8 cellular contexts compared by ENCODE assay signal in genomic region chr19:572891-573825, GRCh38. TPM values are rescaled to one million over a fixed set of nuclear protein-coding genes. Genes with fewer than 3 reads are reported as not detected.
DNase-seq lines count a peak whose midpoint lies in the region; ATAC-seq and TF ChIP-seq lines count a peak whose summit lies in the region.

No MANE protein-coding gene starts in this region.

- H3K4me3 ChIP-seq in body of pancreas: peak overlapping the region; percentile 67 to 96

- ATAC-seq in GM21717 (IDR thresholded peaks at IDR 0.05; ENCODE audit: unreplicated experiment) (peak; percentile 5), body of pancreas (no peak)
- ATAC-seq in stimulated activated effector memory CD8-positive, alpha-beta T cell treated with anti-CD3 and anti-CD28 coated beads, Interleukin-12 subunit alpha, Interleukin-12 subunit beta, amount 100 ng/mL, for 72 hours: no peak

- H3K9me3 ChIP-seq in body of pancreas: no peaks in the 10 kb centered on the region

- TF ChIP-seq CTCF in body of pancreas (IDR thresholded peaks at IDR 0.05): no peak

- peak overlapping the region; percentile 98 for H3K4me3 Mint-ChIP-seq in stimulated activated effector memory CD8-positive, alpha-beta T cell treated with anti-CD3 and anti-CD28 coated beads, Interleukin-12 subunit alpha, Interleukin-12 subunit beta, amount 100 ng/mL, for 72 hours

- no peaks in the 10 kb centered on the region for H3K27me3 ChIP-seq in body of pancreas

- H3K27ac ChIP-seq in body of pancreas: peak overlapping the region; percentile 67 to 94 (median 77)

- H3K36me3 Mint-ChIP-seq in stimulated activated effector memory CD8-positive, alpha-beta T cell treated with anti-CD3 and anti-CD28 coated beads, Interleukin-12 subunit alpha, Interleukin-12 subunit beta, amount 100 ng/mL, for 72 hours: peaks cover 29% of the 10 kb centered on the region

- no peaks in the 10 kb centered on the region for H3K36me3 ChIP-seq in body of pancreas (replicated peaks in 1 of 2; ENCODE audit: insufficient read depth in 1 of 2, low read depth in 2 of 2)

- no peaks in the 10 kb centered on the region for H3K9me3 Mint-ChIP-seq in stimulated activated effector memory CD8-positive, alpha-beta T cell treated with anti-CD3 and anti-CD28 coated beads, Interleukin-12 subunit alpha, Interleukin-12 subunit beta, amount 100 ng/mL, for 72 hours

- DNase-seq in EH (ENCODE audit: low read depth) (peak; percentile 62), NCI-H2029 treated with DMSO at 0.1 percent for 48 hours (lab: John Stamatoyannopoulos, UW) (peak; percentile 8), body of pancreas (peak; percentile 39 to 63 (median 55)), islet precursor cell (peak; percentile 60), OCI-M2 (lab: John Stamatoyannopoulos, UW; ENCODE audit: unreplicated experiment) (no peak), pons (ENCODE audit: low spot score) (no peak)
- peak in 1 of 2 donors; percentile 71 for DNase-seq in stimulated activated effector memory CD8-positive, alpha-beta T cell treated with anti-CD3 and anti-CD28 coated beads, Interleukin-12 subunit alpha, Interleukin-12 subunit beta, amount 100 ng/mL, for 72 hours (ENCODE audit: low spot score in 2 of 2)

- TF ChIP-seq POLR2A in body of pancreas (IDR thresholded peaks at IDR 0.05): no peak

- 1 to 5% methylated on average over 10 to 39 of the region's 54 CpGs for WGBS in body of pancreas, 2 donors

- peak overlapping the region; percentile 96 for H3K27ac Mint-ChIP-seq in stimulated activated effector memory CD8-positive, alpha-beta T cell treated with anti-CD3 and anti-CD28 coated beads, Interleukin-12 subunit alpha, Interleukin-12 subunit beta, amount 100 ng/mL, for 72 hours

- H3K4me1 ChIP-seq in body of pancreas: peaks cover 47% of the 10 kb centered on the region

- intact Hi-C loops in body of pancreas (cut with DNase I): no loop called here

- H3K4me1 Mint-ChIP-seq in stimulated activated effector memory CD8-positive, alpha-beta T cell treated with anti-CD3 and anti-CD28 coated beads, Interleukin-12 subunit alpha, Interleukin-12 subunit beta, amount 100 ng/mL, for 72 hours: peaks cover 48% of the 10 kb centered on the region

RNA-seq across cellular contexts. Expression of gene BSG, which starts 0.8 kb away (rescaled TPM):
- 100 to 1,000 TPM; 176 to 264 TPM for total RNA-seq in body of pancreas

RNA-seq across cellular contexts. Expression of gene HCN2, which starts 16.5 kb away (rescaled TPM):
- under 1 TPM in 1 of 2 donors, not detected in 1; 0.26 TPM for total RNA-seq in body of pancreas

RNA-seq across cellular contexts. Expression of gene GZMM, which starts 29.3 kb away (rescaled TPM):
- 1 to 10 TPM in 1 of 2 donors, not detected in 1; 5.3 TPM for total RNA-seq in body of pancreas

RNA-seq across cellular contexts. Expression of gene CDC34, which starts 41.6 kb away (rescaled TPM):
- 100 to 1,000 TPM in 1 of 2 donors, 10 to 100 TPM in 1; 77.0 to 101 TPM for total RNA-seq in body of pancreas

Comparison
In these comparisons a context has a peak if more than half of its experiments do, and no peak if none do; other contexts are left out.
1. DNase-seq: peak in EH (single experiment), NCI-H2029 treated with DMSO at 0.1 percent for 48 hours (single experiment), body of pancreas (4 of 4) and islet precursor cell (single experiment); none in OCI-M2 (single experiment) and pons (single experiment).